Comparison of ENCODE assay signal across 9 cellular contexts in genomic region chr17:2172447-2172938, GRCh38.
DNase-seq lines count a peak whose midpoint lies in the region; ATAC-seq lines count a peak whose summit lies in the region.
"Had no signal": no experiment of that assay in that cellular context is flagged by ENCODE, and none has a peak within 500 bp of the region (broad histone marks: within the 10 kb centered on the region; RNA-seq: fewer than 3 reads in every experiment).

No MANE protein-coding gene starts in this region.

- peak overlapping the region; percentile 49 for H3K27ac Mint-ChIP-seq in activated T-helper 17 cell treated with anti-CD3 and anti-CD28 coated beads, Interleukin-2, amount 50 U/mL, for 72 hours
- H3K27ac Mint-ChIP-seq in stimulated activated effector memory CD8-positive, alpha-beta T cell treated with anti-CD3 and anti-CD28 coated beads, Interleukin-12 subunit alpha, Interleukin-12 subunit beta, amount 100 ng/mL, for 72 hours: no peak overlapping the region

- no peaks in the 10 kb centered on the region for H3K9me3 ChIP-seq in ES-I3 (ENCODE audit: control insufficient read depth, insufficient read depth, low read length)

- no peak overlapping the region for H3K4me3 Mint-ChIP-seq in activated T-helper 17 cell treated with anti-CD3 and anti-CD28 coated beads, Interleukin-2, amount 50 U/mL, for 72 hours
- H3K4me3 Mint-ChIP-seq in stimulated activated effector memory CD8-positive, alpha-beta T cell treated with anti-CD3 and anti-CD28 coated beads, Interleukin-12 subunit alpha, Interleukin-12 subunit beta, amount 100 ng/mL, for 72 hours: no peak overlapping the region

- no peaks in the 10 kb centered on the region for H3K4me1 Mint-ChIP-seq in activated T-helper 17 cell treated with anti-CD3 and anti-CD28 coated beads, Interleukin-2, amount 50 U/mL, for 72 hours
- peaks cover 4% of the 10 kb centered on the region for H3K4me1 Mint-ChIP-seq in stimulated activated effector memory CD8-positive, alpha-beta T cell treated with anti-CD3 and anti-CD28 coated beads, Interleukin-12 subunit alpha, Interleukin-12 subunit beta, amount 100 ng/mL, for 72 hours

- H3K9me3 Mint-ChIP-seq in activated T-helper 17 cell treated with anti-CD3 and anti-CD28 coated beads, Interleukin-2, amount 50 U/mL, for 72 hours: no peaks in the 10 kb centered on the region
- H3K9me3 Mint-ChIP-seq in stimulated activated effector memory CD8-positive, alpha-beta T cell treated with anti-CD3 and anti-CD28 coated beads, Interleukin-12 subunit alpha, Interleukin-12 subunit beta, amount 100 ng/mL, for 72 hours: no peaks in the 10 kb centered on the region

- peaks cover 17% of the 10 kb centered on the region for H3K4me1 ChIP-seq in ES-I3 (ENCODE audit: insufficient read depth, low read length)

- intact Hi-C loops in left cardiac atrium (cut with DNase I): loop anchor here (5.0 to 10.0 kb wide), 2 partner anchors 62 to 65 kb away; no protein-coding TSS in a partner anchor

- ATAC-seq in activated T-helper 17 cell treated with anti-CD3 and anti-CD28 coated beads, Interleukin-2, amount 50 U/mL, for 72 hours (replicated peaks): no peak
- ATAC-seq in left cardiac atrium (peak; percentile 4 to 64), GM21529 (IDR thresholded peaks at IDR 0.05; ENCODE audit: unreplicated experiment) (no peak)
- no peak for ATAC-seq in stimulated activated effector memory CD8-positive, alpha-beta T cell treated with anti-CD3 and anti-CD28 coated beads, Interleukin-12 subunit alpha, Interleukin-12 subunit beta, amount 100 ng/mL, for 72 hours

- no peaks in the 10 kb centered on the region for H3K27me3 Mint-ChIP-seq in activated T-helper 17 cell treated with anti-CD3 and anti-CD28 coated beads, Interleukin-2, amount 50 U/mL, for 72 hours

- H3K9ac ChIP-seq in ES-I3 (ENCODE audit: low read depth, low read length): peak overlapping the region; percentile 23; the same call in 1 of the 2 replicates
- H3K9ac ChIP-seq: KMS-11 had no signal

- H3K36me3 Mint-ChIP-seq in activated T-helper 17 cell treated with anti-CD3 and anti-CD28 coated beads, Interleukin-2, amount 50 U/mL, for 72 hours (ENCODE audit: low read depth): peaks cover 78% of the 10 kb centered on the region
- H3K36me3 Mint-ChIP-seq in stimulated activated effector memory CD8-positive, alpha-beta T cell treated with anti-CD3 and anti-CD28 coated beads, Interleukin-12 subunit alpha, Interleukin-12 subunit beta, amount 100 ng/mL, for 72 hours: peaks cover 68% of the 10 kb centered on the region

- no peaks in the 10 kb centered on the region for H3K36me3 ChIP-seq in ES-I3 (ENCODE audit: insufficient read depth, low read length)

- peak; percentile 65 for DNase-seq in left cardiac atrium
- DNase-seq in retina: peak; percentile 71
- no peak for DNase-seq in NCI-H526 (lab: John Stamatoyannopoulos, UW)
- DNase-seq in stimulated activated effector memory CD8-positive, alpha-beta T cell treated with anti-CD3 and anti-CD28 coated beads, Interleukin-12 subunit alpha, Interleukin-12 subunit beta, amount 100 ng/mL, for 72 hours (ENCODE audit: low spot score in 2 of 2): no peak
- DNase-seq in DMS114 treated with DMSO at 0.1 percent for 48 hours (lab: John Stamatoyannopoulos, UW; ENCODE audit: unreplicated experiment): no peak

Comparison
In these comparisons a context has a peak if more than half of its experiments do, and no peak if none do; other contexts are left out.
1. ATAC-seq: peak in left cardiac atrium (2 of 2); none in activated T-helper 17 cell treated with anti-CD3 and anti-CD28 coated beads, Interleukin-2, amount 50 U/mL, for 72 hours (single experiment), GM21529 (single experiment) and stimulated activated effector memory CD8-positive, alpha-beta T cell treated with anti-CD3 and anti-CD28 coated beads, Interleukin-12 subunit alpha, Interleukin-12 subunit beta, amount 100 ng/mL, for 72 hours (single experiment).
2. DNase-seq: peak in left cardiac atrium (single experiment) and retina (single experiment); none in NCI-H526 (0 of 2), stimulated activated effector memory CD8-positive, alpha-beta T cell treated with anti-CD3 and anti-CD28 coated beads, Interleukin-12 subunit alpha, Interleukin-12 subunit beta, amount 100 ng/mL, for 72 hours (0 of 2) and DMS114 treated with DMSO at 0.1 percent for 48 hours (single experiment).